In the genomic region with DNA sequence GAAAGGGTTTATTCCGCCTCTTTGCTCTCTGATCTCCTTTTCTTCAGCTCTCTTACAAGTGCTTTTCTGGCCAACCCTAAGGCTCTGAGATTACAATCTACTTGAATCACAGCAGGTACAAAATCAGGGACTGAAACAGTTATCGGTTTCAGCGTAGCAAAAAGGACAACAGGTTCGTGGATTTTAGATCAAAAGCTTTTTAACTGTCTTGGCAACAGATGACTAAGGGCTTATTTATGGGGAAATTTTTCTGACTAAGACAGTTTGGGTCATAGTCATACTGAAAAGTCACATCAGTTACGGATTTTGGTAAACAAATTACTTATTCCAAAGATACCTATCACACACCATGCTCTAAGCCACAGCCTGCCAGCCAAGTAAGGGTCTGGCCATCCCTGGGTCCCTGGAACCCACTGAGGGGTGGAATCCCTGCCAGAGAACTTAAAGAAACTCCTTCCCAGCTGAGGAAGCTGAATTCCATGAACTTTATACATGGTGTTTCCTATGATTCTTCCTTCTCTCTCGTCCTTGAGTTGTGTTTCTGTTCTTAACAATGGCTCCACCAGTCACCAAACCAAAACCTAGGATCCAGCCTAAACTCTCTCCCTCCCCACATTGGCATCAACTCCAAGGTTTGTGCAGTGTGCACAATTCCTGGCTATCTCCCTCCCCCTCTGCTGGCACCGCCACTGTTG, we compare ENCODE assay signal across 8 cellular contexts.
DNase-seq lines count a peak whose midpoint lies in the region; ATAC-seq, FAIRE-seq and TF ChIP-seq lines count a peak whose summit lies in the region.

No MANE protein-coding gene starts in this region.

- peak overlapping the region; percentile 73 for H3K4me3 ChIP-seq in GM08714 (ENCODE audit: low read length)
- peak overlapping the region; percentile 68 for H3K4me3 ChIP-seq in Loucy (ENCODE audit: low read length, poor library complexity, severe bottlenecking)
- peak overlapping the region; percentile 68 for H3K4me3 ChIP-seq in astrocyte (ENCODE audit: insufficient read depth, low read depth, low read length)
- H3K4me3 ChIP-seq in lower lobe of right lung: peak overlapping the region; percentile 67
- peak overlapping the region; percentile 47 to 49 for H3K4me3 ChIP-seq in uterus

- H4K20me1 ChIP-seq in Loucy (ENCODE audit: insufficient read depth, low read length, poor library complexity, severe bottlenecking) (peaks cover 12% of the 10 kb centered on the region), astrocyte (ENCODE audit: insufficient read depth, low read length) (peaks cover 22% of the 10 kb centered on the region)

- H3K4me2 ChIP-seq in Loucy (ENCODE audit: low read depth, low read length, poor library complexity, severe bottlenecking): peak overlapping the region; percentile 81
- peak overlapping the region; percentile 99 for H3K4me2 ChIP-seq in astrocyte (ENCODE audit: low read length)

- no peaks in the 10 kb centered on the region for H3K27me3 ChIP-seq in Loucy (ENCODE audit: insufficient read depth, low read length, poor library complexity, severe bottlenecking)
- H3K27me3 ChIP-seq in astrocyte (ENCODE audit: insufficient read depth, low read length): no peaks in the 10 kb centered on the region
- no peaks in the 10 kb centered on the region for H3K27me3 ChIP-seq in lower lobe of right lung (ENCODE audit: low read depth)
- no peaks in the 10 kb centered on the region for H3K27me3 ChIP-seq in uterus

- H3K9me2 ChIP-seq in Loucy (replicated peaks; ENCODE audit: low read depth, low read length): no peaks in the 10 kb centered on the region

- H3K79me2 ChIP-seq in Loucy (ENCODE audit: insufficient read depth, low read length) (peaks cover 31% of the 10 kb centered on the region), astrocyte (ENCODE audit: insufficient read depth, low read length) (peaks cover 18% of the 10 kb centered on the region)

- ATAC-seq in GM21619 (IDR thresholded peaks at IDR 0.05; ENCODE audit: unreplicated experiment) (peak; percentile 35), lower lobe of right lung (peak in 1 of 2 donors; percentile 33)

- intact Hi-C loops in lower lobe of right lung (cut with DNase I): no loop called here
- intact Hi-C loops in uterus (cut with DNase I; ENCODE audit: low total_unique reads): no loop called here

- H3K36me3 Mint-ChIP-seq in astrocyte (ENCODE audit: low read depth, unreplicated experiment): peaks cover 2% of the 10 kb centered on the region

- peak overlapping the region; percentile 65 for H3K27ac ChIP-seq in astrocyte (ENCODE audit: low read depth, low read length)
- H3K27ac ChIP-seq in lower lobe of right lung: peak overlapping the region; percentile 75
- peak overlapping the region; percentile 79 to 84 for H3K27ac ChIP-seq in uterus

- peaks cover 44% of the 10 kb centered on the region for H3K4me1 ChIP-seq in Loucy (ENCODE audit: insufficient read depth, low read length, poor library complexity, severe bottlenecking)
- H3K4me1 ChIP-seq in astrocyte (ENCODE audit: insufficient read depth, low read length): peaks cover 28% of the 10 kb centered on the region
- peaks cover 24% of the 10 kb centered on the region for H3K4me1 ChIP-seq in lower lobe of right lung
- peaks cover 6 to 8% of the 10 kb centered on the region in 2 donors for H3K4me1 ChIP-seq in uterus

- no peaks in the 10 kb centered on the region for H3F3A ChIP-seq in Loucy (ENCODE audit: low read depth)

- no peak for TF ChIP-seq POLR2A in uterus (IDR thresholded peaks at IDR 0.05)

- H2AFZ ChIP-seq in Loucy (ENCODE audit: low read length) (no peak overlapping the region), astrocyte (ENCODE audit: low read depth, low read length) (peak overlapping the region; percentile 69)

- peak overlapping the region; percentile 90 for H3K4me3 Mint-ChIP-seq in astrocyte (ENCODE audit: unreplicated experiment)

- no peak overlapping the region for H3K27ac Mint-ChIP-seq in astrocyte (ENCODE audit: unreplicated experiment)

- TF ChIP-seq CTCF in Loucy (conservative IDR thresholded peaks at IDR 0.05; ENCODE audit: low read length): no peak
- no peak for TF ChIP-seq CTCF in astrocyte (IDR thresholded peaks at IDR 0.05; ENCODE audit: insufficient read depth, low read depth, low read length)
- TF ChIP-seq CTCF in lower lobe of right lung (IDR thresholded peaks at IDR 0.05): no peak
- TF ChIP-seq CTCF in uterus (IDR thresholded peaks at IDR 0.05): no peak

- H3K9me3 ChIP-seq in Loucy (ENCODE audit: insufficient read depth, low read depth, low read length) (no peaks in the 10 kb centered on the region), astrocyte (ENCODE audit: insufficient read depth, low read depth, low read length) (no peaks in the 10 kb centered on the region), lower lobe of right lung (no peaks in the 10 kb centered on the region), uterus (no peaks in the 10 kb centered on the region)

- no peak overlapping the region for H3K9ac ChIP-seq in Loucy (ENCODE audit: low read depth, low read length, poor library complexity, severe bottlenecking)
- peak overlapping the region; percentile 90 for H3K9ac ChIP-seq in astrocyte (ENCODE audit: low read length)

- DNase-seq in astrocyte (ENCODE audit: low read depth): peak; percentile 58
- DNase-seq in lower lobe of right lung: no peak
- no peak for DNase-seq in uterus
- no peak for DNase-seq in NCI-H69 (lab: John Stamatoyannopoulos, UW)
- no peak for DNase-seq in NCI-H1417 treated with DMSO at 0.1 percent for 48 hours (lab: John Stamatoyannopoulos, UW)

- H3K27me3 Mint-ChIP-seq in astrocyte (ENCODE audit: low read depth, unreplicated experiment): no peaks in the 10 kb centered on the region

- H3K36me3 ChIP-seq in Loucy (ENCODE audit: insufficient read depth, low read length) (no peaks in the 10 kb centered on the region), astrocyte (ENCODE audit: insufficient read depth, low read length) (no peaks in the 10 kb centered on the region), lower lobe of right lung (no peaks in the 10 kb centered on the region), uterus (no peaks in the 10 kb centered on the region)

- H3K9me3 Mint-ChIP-seq in astrocyte (ENCODE audit: unreplicated experiment): peaks cover 2% of the 10 kb centered on the region

- peaks cover 36% of the 10 kb centered on the region for H3K4me1 Mint-ChIP-seq in astrocyte (ENCODE audit: low read depth, unreplicated experiment)

- FAIRE-seq in astrocyte (lab: Jason Lieb, UNC): no peak
